ENCODE assay signal across 27 cellular contexts in the genomic region with DNA sequence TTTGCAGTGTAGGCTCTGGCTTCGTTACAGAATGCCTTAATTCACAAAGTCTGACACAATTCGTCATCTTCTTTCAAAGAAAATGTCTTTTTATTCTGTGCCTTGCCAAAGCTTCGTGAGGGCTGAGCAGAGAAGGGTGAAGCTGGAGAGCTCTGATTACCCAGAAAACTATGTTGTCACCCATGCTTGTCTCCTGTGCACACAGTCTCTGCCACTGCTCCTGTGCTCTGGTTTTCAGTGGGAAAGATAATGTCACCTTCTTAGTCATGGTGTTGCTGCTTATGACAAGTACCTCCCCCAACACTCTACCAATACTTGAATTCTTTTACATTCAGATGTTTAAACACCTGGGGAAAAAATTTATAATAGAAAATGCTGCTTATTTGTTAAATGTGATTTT.
"Had no signal": no experiment of that assay in that cellular context is flagged by ENCODE, and none has a peak within 500 bp of the region (broad histone marks: within the 10 kb centered on the region; RNA-seq: fewer than 3 reads in every experiment).

No MANE protein-coding gene starts in this region.

- H3K9ac ChIP-seq: parathyroid adenoma had no signal

- FAIRE-seq: bronchial epithelial cell had no signal

- H2AFZ ChIP-seq: parathyroid adenoma had no signal

- H3K27ac Mint-ChIP-seq: activated CD4-positive, alpha-beta T cell treated with anti-CD3 and anti-CD28 coated beads for 36 hours; activated naive CD4-positive, alpha-beta T cell treated with anti-CD3 and anti-CD28 coated beads, Interleukin-2, amount 50 U/mL, for 72 hours; activated T-cell treated with anti-CD3 and anti-CD28 coated beads, Interleukin-2, amount 50 U/mL, for 72 hours; mesothelial cell of epicardium; naive thymus-derived CD4-positive, alpha-beta T cell; stimulated activated naive B cell treated with anti-CD40 and anti-IgM and Interleukin-4, amounts not matched to agents 10 μg/mL and 1 μg/mL and 100 μg/mL, for 72 hours; T-helper 2 cell treated with Interferon-gamma antibody and Interleukin-4, amounts not matched to agents 5 μg/mL and 100 μg/mL, for 36 hours had no signal

- H3K4me3 Mint-ChIP-seq: activated CD4-positive, alpha-beta T cell treated with anti-CD3 and anti-CD28 coated beads for 36 hours; activated T-cell treated with anti-CD3 and anti-CD28 coated beads, Interleukin-2, amount 50 U/mL, for 72 hours; central memory CD8-positive, alpha-beta T cell; mesothelial cell of epicardium; naive thymus-derived CD4-positive, alpha-beta T cell; neural crest cell; stimulated activated naive B cell treated with anti-CD40 and anti-IgM and Interleukin-4, amounts not matched to agents 10 μg/mL and 1 μg/mL and 100 μg/mL, for 72 hours; T-helper 2 cell treated with Interferon-gamma antibody and Interleukin-4, amounts not matched to agents 5 μg/mL and 100 μg/mL, for 36 hours had no signal

- H3K27ac ChIP-seq: esophagus muscularis mucosa, parathyroid adenoma, right atrium auricular region, stomach, thyroid gland, upper lobe of left lung, vagina had no signal

- H3K4me1 ChIP-seq: esophagus muscularis mucosa, parathyroid adenoma, right atrium auricular region, stomach, thyroid gland, upper lobe of left lung, vagina had no signal

- H3K27me3 ChIP-seq: esophagus muscularis mucosa, right atrium auricular region, stomach, thyroid gland, upper lobe of left lung, vagina had no signal

- H3K36me3 Mint-ChIP-seq: activated naive CD4-positive, alpha-beta T cell treated with anti-CD3 and anti-CD28 coated beads, Interleukin-2, amount 50 U/mL, for 72 hours; mesothelial cell of epicardium; naive thymus-derived CD4-positive, alpha-beta T cell; stimulated activated naive B cell treated with anti-CD40 and anti-IgM and Interleukin-4, amounts not matched to agents 10 μg/mL and 1 μg/mL and 100 μg/mL, for 72 hours had no signal

- H3K79me2 ChIP-seq: parathyroid adenoma had no signal

- ATAC-seq: activated CD4-positive, alpha-beta T cell treated with anti-CD3 and anti-CD28 coated beads for 36 hours; activated naive CD4-positive, alpha-beta T cell treated with anti-CD3 and anti-CD28 coated beads, Interleukin-2, amount 50 U/mL, for 72 hours; activated T-cell treated with anti-CD3 and anti-CD28 coated beads, Interleukin-2, amount 50 U/mL, for 72 hours; left colon; naive thymus-derived CD4-positive, alpha-beta T cell; stimulated activated naive B cell treated with anti-CD40 and anti-IgM and Interleukin-4, amounts not matched to agents 10 μg/mL and 1 μg/mL and 100 μg/mL, for 72 hours had no signal

- H3K9me3 ChIP-seq: esophagus muscularis mucosa, stomach, thyroid gland, upper lobe of left lung, vagina had no signal

- H3K4me1 Mint-ChIP-seq: activated CD4-positive, alpha-beta T cell treated with anti-CD3 and anti-CD28 coated beads for 36 hours; central memory CD8-positive, alpha-beta T cell; naive thymus-derived CD4-positive, alpha-beta T cell; neural crest cell; stimulated activated naive B cell treated with anti-CD40 and anti-IgM and Interleukin-4, amounts not matched to agents 10 μg/mL and 1 μg/mL and 100 μg/mL, for 72 hours had no signal

- H3K4me3 ChIP-seq: esophagus muscularis mucosa, right atrium auricular region, smooth muscle cell, stomach, thyroid gland, upper lobe of left lung, vagina had no signal

- DNase-seq: activated CD4-positive, alpha-beta T cell treated with anti-CD3 and anti-CD28 coated beads for 36 hours; activated CD4-positive, CD25-positive, alpha-beta regulatory T cell; activated naive CD4-positive, alpha-beta T cell; activated T-cell treated with anti-CD3 and anti-CD28 coated beads for 4 hours; activated T-cell treated with anti-CD3 and anti-CD28 coated beads, Interleukin-2, amount 50 U/mL, for 72 hours; dermis blood vessel endothelial cell; effector CD4-positive, alpha-beta T cell; glutamatergic neuron; islet precursor cell; left colon; naive thymus-derived CD4-positive, alpha-beta T cell; stimulated activated CD4-positive, alpha-beta T cell treated with anti-CD3 and anti-CD28 coated beads, Interleukin-1b, Interleukin-23, amount 100 ng/mL, for 48 hours; stimulated activated naive B cell treated with anti-CD40 and anti-IgM and Interleukin-4, amounts not matched to agents 10 μg/mL and 1 μg/mL and 100 μg/mL, for 72 hours; stomach; thyroid gland; upper lobe of left lung had no signal

- H3K36me3 ChIP-seq: esophagus muscularis mucosa, right atrium auricular region, stomach, thyroid gland, upper lobe of left lung, vagina had no signal

- H3K27me3 Mint-ChIP-seq: activated CD4-positive, alpha-beta T cell treated with anti-CD3 and anti-CD28 coated beads for 36 hours; central memory CD8-positive, alpha-beta T cell; naive thymus-derived CD4-positive, alpha-beta T cell; stimulated activated naive B cell treated with anti-CD40 and anti-IgM and Interleukin-4, amounts not matched to agents 10 μg/mL and 1 μg/mL and 100 μg/mL, for 72 hours had no signal

- H3K9me3 Mint-ChIP-seq: mesothelial cell of epicardium; neural crest cell; stimulated activated naive B cell treated with anti-CD40 and anti-IgM and Interleukin-4, amounts not matched to agents 10 μg/mL and 1 μg/mL and 100 μg/mL, for 72 hours had no signal

- H3K4me2 ChIP-seq: smooth muscle cell had no signal
